ENCODE assay signal across 14 cellular contexts in genomic region chr12:89945123-89945522, GRCh38.
DNase-seq lines count a peak whose midpoint lies in the region; ATAC-seq, FAIRE-seq and TF ChIP-seq lines count a peak whose summit lies in the region.
"Had no signal": no experiment of that assay in that cellular context is flagged by ENCODE, and none has a peak within 500 bp of the region (broad histone marks: within the 10 kb centered on the region; RNA-seq: fewer than 3 reads in every experiment).

No MANE protein-coding gene starts in this region.

- H3K9me3 Mint-ChIP-seq in natural killer cell treated with Interleukin-12 subunit alpha and Interleukin-12 subunit beta and Interleukin-15 and Interleukin-18, amount 100 ng/mL, for 72 hours, result no peaks in the 10 kb centered on the region
- no peaks in the 10 kb centered on the region for H3K9me3 Mint-ChIP-seq in natural killer cell
- peaks cover 5% of the 10 kb centered on the region for H3K9me3 Mint-ChIP-seq in memory B cell
- no peaks in the 10 kb centered on the region for H3K9me3 Mint-ChIP-seq in CD4-positive, alpha-beta T cell
- H3K9me3 Mint-ChIP-seq: GM23338 had no signal

- TF ChIP-seq CTCF in natural killer cell (IDR thresholded peaks at IDR 0.05), result no peak
- no peak for TF ChIP-seq CTCF in CD4-positive, alpha-beta T cell (IDR thresholded peaks at IDR 0.05)

- POLR2A ChIA-PET in CD4-positive, alpha-beta T cell (lab: Charles Lee), result no interaction called here

- peak; percentile 19 for FAIRE-seq in small intestine (lab: Jason Lieb, UNC)

- peak overlapping the region; percentile 19 to 81 for H3K27ac Mint-ChIP-seq in natural killer cell treated with Interleukin-12 subunit alpha and Interleukin-12 subunit beta and Interleukin-15 and Interleukin-18, amount 100 ng/mL, for 72 hours
- no peak overlapping the region for H3K27ac Mint-ChIP-seq in natural killer cell
- peak overlapping the region; percentile 100 for H3K27ac Mint-ChIP-seq in memory B cell
- H3K27ac Mint-ChIP-seq in CD4-positive, alpha-beta T cell, result no peak overlapping the region
- H3K27ac Mint-ChIP-seq: GM23338 had no signal

- peaks cover 39 to 43% of the 10 kb centered on the region in 2 donors for H3K4me1 Mint-ChIP-seq in natural killer cell treated with Interleukin-12 subunit alpha and Interleukin-12 subunit beta and Interleukin-15 and Interleukin-18, amount 100 ng/mL, for 72 hours (ENCODE audit: low read depth in 2 of 2)
- H3K4me1 Mint-ChIP-seq in natural killer cell (peaks cover 18 to 20% of the 10 kb centered on the region in 2 donors), memory B cell (peaks cover 36% of the 10 kb centered on the region)
- H3K4me1 Mint-ChIP-seq in CD4-positive, alpha-beta T cell (ENCODE audit: low read depth), result peaks cover 49% of the 10 kb centered on the region

- intact Hi-C loops in natural killer cell (cut with micrococcal nuclease), result no loop called here
- intact Hi-C loops in CD4-positive, alpha-beta T cell (cut with DNase I, micrococcal nuclease), result loop anchor here in 1 of 2 experiments (5.0 kb wide), 2 partner anchors 183 to 233 kb away; no protein-coding TSS in a partner anchor

- H3K4me3 Mint-ChIP-seq in natural killer cell treated with Interleukin-12 subunit alpha and Interleukin-12 subunit beta and Interleukin-15 and Interleukin-18, amount 100 ng/mL, for 72 hours, result no peak overlapping the region
- no peak overlapping the region for H3K4me3 Mint-ChIP-seq in natural killer cell
- H3K4me3 Mint-ChIP-seq in memory B cell, result no peak overlapping the region
- H3K4me3 Mint-ChIP-seq in CD4-positive, alpha-beta T cell, result no peak overlapping the region
- H3K4me3 Mint-ChIP-seq: GM23338 had no signal

- H3K27me3 ChIP-seq in small intestine (ENCODE audit: control insufficient read depth in 2 of 2, insufficient read depth in 2 of 2, low read length in 2 of 2), result no peaks in the 10 kb centered on the region
- no peaks in the 10 kb centered on the region for H3K27me3 ChIP-seq in CD4-positive, alpha-beta T cell (ENCODE audit: control insufficient read depth, insufficient read depth, low read length)
- H3K27me3 ChIP-seq: BLaER1 had no signal

- no peaks in the 10 kb centered on the region for H3K9me3 ChIP-seq in small intestine (ENCODE audit: control insufficient read depth, low read depth)
- no peaks in the 10 kb centered on the region for H3K9me3 ChIP-seq in CD4-positive, alpha-beta T cell (ENCODE audit: control insufficient read depth, low read length)
- H3K9me3 ChIP-seq: BLaER1 had no signal

- peaks cover 13 to 15% of the 10 kb centered on the region in 2 donors for H3K4me1 ChIP-seq in small intestine (ENCODE audit: control insufficient read depth in 2 of 2, insufficient read depth in 1 of 2, low read depth in 1 of 2, low read length in 1 of 2)
- H3K4me1 ChIP-seq: BLaER1 had no signal

- H3K27me3 Mint-ChIP-seq in natural killer cell treated with Interleukin-12 subunit alpha and Interleukin-12 subunit beta and Interleukin-15 and Interleukin-18, amount 100 ng/mL, for 72 hours, result no peaks in the 10 kb centered on the region
- no peaks in the 10 kb centered on the region for H3K27me3 Mint-ChIP-seq in natural killer cell (ENCODE audit: low read depth in 2 of 2)
- no peaks in the 10 kb centered on the region for H3K27me3 Mint-ChIP-seq in memory B cell
- no peaks in the 10 kb centered on the region for H3K27me3 Mint-ChIP-seq in CD4-positive, alpha-beta T cell

- peaks cover 5% of the 10 kb centered on the region for H3K36me3 Mint-ChIP-seq in natural killer cell treated with Interleukin-12 subunit alpha and Interleukin-12 subunit beta and Interleukin-15 and Interleukin-18, amount 100 ng/mL, for 72 hours
- H3K36me3 Mint-ChIP-seq in natural killer cell, result no peaks in the 10 kb centered on the region
- H3K36me3 Mint-ChIP-seq in memory B cell, result peaks cover 6% of the 10 kb centered on the region
- H3K36me3 Mint-ChIP-seq in CD4-positive, alpha-beta T cell (ENCODE audit: low read depth), result no peaks in the 10 kb centered on the region

- no peak for DNase-seq in natural killer cell treated with Interleukin-12 subunit alpha and Interleukin-12 subunit beta and Interleukin-15 and Interleukin-18, amount 100 ng/mL, for 72 hours (ENCODE audit: low spot score)
- DNase-seq in natural killer cell, result no peak
- DNase-seq in memory B cell (ENCODE audit: low spot score in 2 of 2), result no peak
- no peak for DNase-seq in small intestine
- no peak for DNase-seq in NCI-H510A treated with DMSO at 0.1 percent for 48 hours (lab: John Stamatoyannopoulos, UW)
- no peak for DNase-seq in CD4-positive, alpha-beta T cell
- no peak for DNase-seq in T1000 (lab: John Stamatoyannopoulos, UW)
- DNase-seq: 8988T, AML-193, DMS53, GF-D8, H7 had no signal

- CTCF ChIA-PET in CD4-positive, alpha-beta T cell (lab: Charles Lee), result interaction anchor here (0.9 kb wide), 2 partner anchors 12 to 26 kb away, joined by 3 read pairs; no protein-coding TSS in a partner anchor

- H3K4me3 ChIP-seq in small intestine (ENCODE audit: low read depth in 1 of 2, low read length in 2 of 2), result no peak overlapping the region
- H3K4me3 ChIP-seq: BLaER1, GM23338 had no signal

- H3K36me3 ChIP-seq in small intestine (ENCODE audit: control insufficient read depth in 2 of 2, insufficient read depth in 2 of 2, low read length in 2 of 2), result no peaks in the 10 kb centered on the region
- H3K36me3 ChIP-seq: BLaER1 had no signal

- ATAC-seq in natural killer cell treated with Interleukin-12 subunit alpha and Interleukin-12 subunit beta and Interleukin-15 and Interleukin-18, amount 100 ng/mL, for 72 hours, result no peak
- ATAC-seq in natural killer cell (no peak), memory B cell (ENCODE audit: low read depth) (no peak)
- ATAC-seq in CD4-positive, alpha-beta T cell (ENCODE audit: poor library complexity), result no peak
- ATAC-seq: GM23338 had no signal

- H3K27ac ChIP-seq in small intestine (ENCODE audit: low read depth in 1 of 2, low read length in 1 of 2), result no peak overlapping the region
- H3K27ac ChIP-seq in CD4-positive, alpha-beta T cell (ENCODE audit: low read depth, low read length), result no peak overlapping the region
- H3K27ac ChIP-seq: BLaER1 had no signal

Comparison
In these comparisons a context has a peak if more than half of its experiments do, and no peak if none do; other contexts are left out.
1. H3K27ac Mint-ChIP-seq: peak in natural killer cell treated with Interleukin-12 subunit alpha and Interleukin-12 subunit beta and Interleukin-15 and Interleukin-18, amount 100 ng/mL, for 72 hours (2 of 2) and memory B cell (single experiment); none in natural killer cell (0 of 2) and CD4-positive, alpha-beta T cell (single experiment).